ENCODE assay signal across 8 cellular contexts in the genomic region with DNA sequence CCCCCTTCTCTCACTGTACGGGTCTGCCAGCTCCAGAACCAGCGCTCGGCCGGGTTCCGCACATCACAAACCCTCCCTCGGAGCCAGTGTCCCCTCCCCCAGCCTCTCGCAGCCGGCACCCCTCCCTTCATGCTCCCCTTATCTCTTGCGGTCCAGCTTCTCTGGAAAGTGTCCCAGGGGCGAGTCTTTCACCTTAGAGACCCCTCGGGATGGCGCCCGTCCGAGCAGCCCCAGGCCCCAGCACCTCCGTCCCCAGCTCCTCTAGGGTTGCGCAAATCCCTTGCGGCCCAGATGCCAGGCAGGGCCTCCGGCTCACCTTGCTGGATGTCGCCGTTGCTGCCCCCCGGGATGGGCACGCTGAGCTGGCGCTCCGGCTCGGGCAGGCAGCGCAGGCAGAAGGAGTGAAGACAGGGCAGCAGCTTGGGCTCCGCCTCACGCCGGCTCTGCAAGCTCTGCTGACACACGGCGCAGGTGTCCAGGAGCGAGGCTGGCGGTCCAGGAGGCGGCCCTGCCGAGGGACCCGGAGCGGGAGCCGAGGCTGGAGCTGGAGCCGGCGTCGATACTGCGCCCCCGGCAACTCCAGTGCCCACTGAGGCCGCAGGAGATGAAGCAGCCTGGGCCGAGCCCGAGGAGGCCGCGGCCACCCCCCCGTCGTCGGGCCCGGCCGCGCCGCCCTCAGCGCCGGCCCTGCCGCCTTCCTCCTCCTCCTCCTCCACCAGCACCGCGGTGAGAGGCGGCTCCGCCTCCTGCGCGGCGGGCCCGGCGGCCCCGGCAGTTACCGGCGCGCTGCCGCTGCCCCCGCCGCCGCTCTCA. TPM values are rescaled to one million over a fixed set of nuclear protein-coding genes. Genes with fewer than 3 reads are reported as not detected.
A peak's percentile ranks its signal among the peaks of the same experiment; 100 is the strongest.
DNase-seq lines count a peak whose midpoint lies in the region; ATAC-seq and TF ChIP-seq lines count a peak whose summit lies in the region.

No MANE protein-coding gene starts in this region.

- peaks cover 34% of the 10 kb centered on the region for H3K36me3 Mint-ChIP-seq in activated CD4-positive, alpha-beta T cell treated with anti-CD3 and anti-CD28 coated beads, Interleukin-2, amount 10 ng/mL, durations not matched to agents 7 days and 5 days (ENCODE audit: low read depth)
- H3K36me3 Mint-ChIP-seq in effector memory CD8-positive, alpha-beta T cell (ENCODE audit: insufficient read depth) = peaks cover 26% of the 10 kb centered on the region
- H3K36me3 Mint-ChIP-seq in mesothelial cell of epicardium = peaks cover 6% of the 10 kb centered on the region
- H3K36me3 Mint-ChIP-seq in stimulated activated memory B cell treated with anti-CD40 and anti-IgM and Interleukin-4, amounts not matched to agents 10 μg/mL and 1 μg/mL and 100 μg/mL, for 72 hours = peaks cover 7% of the 10 kb centered on the region

- POLR2A ChIA-PET in activated CD4-positive, alpha-beta T cell treated with anti-CD3 and anti-CD28 coated beads, Interleukin-2, amount 10 ng/mL, durations not matched to agents 7 days and 5 days (lab: Charles Lee) = interaction anchor here (0.7 kb wide), 2 partner anchors 12 to 561 kb away, joined by 3 to 7 read pairs; no protein-coding TSS in a partner anchor

- ATAC-seq in HG02623 (IDR thresholded peaks at IDR 0.05; ENCODE audit: unreplicated experiment) = peak; percentile 55
- peak; percentile 54 for ATAC-seq in effector memory CD8-positive, alpha-beta T cell (replicated peaks)
- peak; percentile 82 for ATAC-seq in stimulated activated memory B cell treated with anti-CD40 and anti-IgM and Interleukin-4, amounts not matched to agents 10 μg/mL and 1 μg/mL and 100 μg/mL, for 72 hours

- CTCF ChIA-PET in activated CD4-positive, alpha-beta T cell treated with anti-CD3 and anti-CD28 coated beads, Interleukin-2, amount 10 ng/mL, durations not matched to agents 7 days and 5 days (lab: Charles Lee) = interaction anchor here (0.9 to 2.3 kb wide), 5 partner anchors 10 to 167 kb away, joined by 3 to 6 read pairs (median 3); no protein-coding TSS in a partner anchor

- H3K4me3 Mint-ChIP-seq in activated CD4-positive, alpha-beta T cell treated with anti-CD3 and anti-CD28 coated beads, Interleukin-2, amount 10 ng/mL, durations not matched to agents 7 days and 5 days = peak overlapping the region; percentile 97
- peak overlapping the region; percentile 83 to 99 for H3K4me3 Mint-ChIP-seq in effector memory CD8-positive, alpha-beta T cell
- peak overlapping the region; percentile 83 for H3K4me3 Mint-ChIP-seq in mesothelial cell of epicardium
- H3K4me3 Mint-ChIP-seq in stimulated activated memory B cell treated with anti-CD40 and anti-IgM and Interleukin-4, amounts not matched to agents 10 μg/mL and 1 μg/mL and 100 μg/mL, for 72 hours = peak overlapping the region; percentile 99

- no peak for TF ChIP-seq CTCF in mesothelial cell of epicardium (IDR thresholded peaks at IDR 0.05; ENCODE audit: unreplicated experiment)

- H3K27ac Mint-ChIP-seq in activated CD4-positive, alpha-beta T cell treated with anti-CD3 and anti-CD28 coated beads, Interleukin-2, amount 10 ng/mL, durations not matched to agents 7 days and 5 days = peak overlapping the region; percentile 81
- H3K27ac Mint-ChIP-seq in effector memory CD8-positive, alpha-beta T cell = peak overlapping the region; percentile 100
- peak overlapping the region; percentile 78 for H3K27ac Mint-ChIP-seq in mesothelial cell of epicardium
- peak overlapping the region; percentile 100 for H3K27ac Mint-ChIP-seq in stimulated activated memory B cell treated with anti-CD40 and anti-IgM and Interleukin-4, amounts not matched to agents 10 μg/mL and 1 μg/mL and 100 μg/mL, for 72 hours

- peaks cover 50% of the 10 kb centered on the region for H3K4me1 Mint-ChIP-seq in activated CD4-positive, alpha-beta T cell treated with anti-CD3 and anti-CD28 coated beads, Interleukin-2, amount 10 ng/mL, durations not matched to agents 7 days and 5 days
- peaks cover 42 to 58% of the 10 kb centered on the region in 2 donors for H3K4me1 Mint-ChIP-seq in effector memory CD8-positive, alpha-beta T cell (ENCODE audit: low read depth in 2 of 2)
- peaks cover 47% of the 10 kb centered on the region for H3K4me1 Mint-ChIP-seq in mesothelial cell of epicardium
- H3K4me1 Mint-ChIP-seq in stimulated activated memory B cell treated with anti-CD40 and anti-IgM and Interleukin-4, amounts not matched to agents 10 μg/mL and 1 μg/mL and 100 μg/mL, for 72 hours = peaks cover 49% of the 10 kb centered on the region

- DNase-seq in NCI-H1105 treated with DMSO at 0.1 percent for 48 hours (lab: John Stamatoyannopoulos, UW) = peak; percentile 60
- DNase-seq in NCI-H1105 (lab: John Stamatoyannopoulos, UW) = no peak
- DNase-seq in NAMALWA (ENCODE audit: low spot score) = peak; percentile 53
- DNase-seq in activated CD4-positive, alpha-beta T cell treated with anti-CD3 and anti-CD28 coated beads, Interleukin-2, amount 10 ng/mL, durations not matched to agents 7 days and 5 days = peak; percentile 45
- DNase-seq in effector memory CD8-positive, alpha-beta T cell = peak in 2 of 3 experiments; percentile 32 to 39
- DNase-seq in mesothelial cell of epicardium (ENCODE audit: low spot score in 2 of 2, unreplicated experiment in 2 of 2) = peak; percentile 29 to 65

- H3K9me3 Mint-ChIP-seq in activated CD4-positive, alpha-beta T cell treated with anti-CD3 and anti-CD28 coated beads, Interleukin-2, amount 10 ng/mL, durations not matched to agents 7 days and 5 days = no peaks in the 10 kb centered on the region
- no peaks in the 10 kb centered on the region for H3K9me3 Mint-ChIP-seq in effector memory CD8-positive, alpha-beta T cell
- no peaks in the 10 kb centered on the region for H3K9me3 Mint-ChIP-seq in mesothelial cell of epicardium
- no peaks in the 10 kb centered on the region for H3K9me3 Mint-ChIP-seq in stimulated activated memory B cell treated with anti-CD40 and anti-IgM and Interleukin-4, amounts not matched to agents 10 μg/mL and 1 μg/mL and 100 μg/mL, for 72 hours

- H3K27me3 Mint-ChIP-seq in activated CD4-positive, alpha-beta T cell treated with anti-CD3 and anti-CD28 coated beads, Interleukin-2, amount 10 ng/mL, durations not matched to agents 7 days and 5 days = no peaks in the 10 kb centered on the region
- H3K27me3 Mint-ChIP-seq in effector memory CD8-positive, alpha-beta T cell = no peaks in the 10 kb centered on the region
- peaks cover 2% of the 10 kb centered on the region for H3K27me3 Mint-ChIP-seq in mesothelial cell of epicardium (ENCODE audit: low read depth)
- H3K27me3 Mint-ChIP-seq in stimulated activated memory B cell treated with anti-CD40 and anti-IgM and Interleukin-4, amounts not matched to agents 10 μg/mL and 1 μg/mL and 100 μg/mL, for 72 hours = no peaks in the 10 kb centered on the region

RNA-seq across cellular contexts. Expression of gene TRIM33, which starts 0.6 kb away (rescaled TPM):
- 10 to 100 TPM; 42.7 to 48.1 TPM for total RNA-seq in activated CD4-positive, alpha-beta T cell treated with anti-CD3 and anti-CD28 coated beads, Interleukin-2, amount 10 ng/mL, durations not matched to agents 7 days and 5 days
- total RNA-seq in mesothelial cell of epicardium = 66.9 to 72.3 TPM (median 71.3 TPM) in 3 replicates
